ENCODE assay signal across 19 cellular contexts in genomic region chr2:235034270-235035135, GRCh38.
A peak's percentile ranks its signal among the peaks of the same experiment; 100 is the strongest.
DNase-seq lines count a peak whose midpoint lies in the region; ATAC-seq and TF ChIP-seq lines count a peak whose summit lies in the region.
"Had no signal": no experiment of that assay in that cellular context is flagged by ENCODE, and none has a peak within 500 bp of the region (broad histone marks: within the 10 kb centered on the region; RNA-seq: fewer than 3 reads in every experiment).

No MANE protein-coding gene starts in this region.

- no peak overlapping the region for H3K4ac ChIP-seq in neuronal stem cell (ENCODE audit: low read length)

- H4K8ac ChIP-seq in neuronal stem cell (ENCODE audit: low read depth, low read length) = no peak overlapping the region

- H4K91ac ChIP-seq in neuronal stem cell (ENCODE audit: low read depth, low read length, poor library complexity) = no peak overlapping the region

- no peak overlapping the region for H3K27ac ChIP-seq in neuronal stem cell (replicated peaks; ENCODE audit: low read length)
- H3K27ac ChIP-seq: BLaER1 treated with 17β-estradiol and CSF1 and Interleukin-3, amounts not matched to agents 10 nM and 100 nM; Peyer's patch had no signal

- no peak overlapping the region for H3K4me3 ChIP-seq in neuronal stem cell (ENCODE audit: low read length in 2 of 2)
- H3K4me3 ChIP-seq: BLaER1 treated with 17β-estradiol and CSF1 and Interleukin-3, amounts not matched to agents 10 nM and 100 nM; HAP-1; Peyer's patch had no signal

- no peak overlapping the region for H3K14ac ChIP-seq in neuronal stem cell (ENCODE audit: low read length)

- peak overlapping the region; percentile 9; the same call in 1 of the 2 replicates for H3K27ac Mint-ChIP-seq in WTC11
- no peak overlapping the region for H3K27ac Mint-ChIP-seq in activated T-helper 17 cell treated with anti-CD3 and anti-CD28 coated beads, Interleukin-2, amount 50 U/mL, for 72 hours
- no peak overlapping the region for H3K27ac Mint-ChIP-seq in natural killer cell
- H3K27ac Mint-ChIP-seq: IgD-negative memory B cell had no signal

- H2BK12ac ChIP-seq in neuronal stem cell (ENCODE audit: low read length) = no peak overlapping the region

- WGBS in neuronal stem cell (ENCODE audit: extremely low coverage in 2 of 2, insufficient read length in 2 of 2, insufficient replicate concordance in 1 of 2), 2 donors = no CpG with 5 or more reads among the region's 30 CpGs

- TF ChIP-seq CTCF in WTC11 (IDR thresholded peaks at IDR 0.05) (no peak), natural killer cell (IDR thresholded peaks at IDR 0.05) (no peak)

- H3K23ac ChIP-seq in neuronal stem cell (ENCODE audit: low read depth, low read length, poor library complexity) = no peak overlapping the region

- POLR2A ChIA-PET in WTC11 (lab: Charles Lee) = no interaction called here

- no peak overlapping the region for H2BK120ac ChIP-seq in neuronal stem cell (ENCODE audit: low read depth, low read length)

- no peaks in the 10 kb centered on the region for H3K9me3 Mint-ChIP-seq in WTC11
- H3K9me3 Mint-ChIP-seq in activated T-helper 17 cell treated with anti-CD3 and anti-CD28 coated beads, Interleukin-2, amount 50 U/mL, for 72 hours = no peaks in the 10 kb centered on the region
- no peaks in the 10 kb centered on the region for H3K9me3 Mint-ChIP-seq in natural killer cell
- H3K9me3 Mint-ChIP-seq: IgD-negative memory B cell had no signal

- no peak overlapping the region for H3K9ac ChIP-seq in neuronal stem cell (ENCODE audit: low read depth, low read length, poor library complexity)
- H3K9ac ChIP-seq: BLaER1 treated with 17β-estradiol and CSF1 and Interleukin-3, amounts not matched to agents 10 nM and 100 nM had no signal

- no peak overlapping the region for H2AK5ac ChIP-seq in neuronal stem cell (ENCODE audit: low read depth, low read length)

- H2BK15ac ChIP-seq in neuronal stem cell (ENCODE audit: low read length) = no peak overlapping the region

- ATAC-seq in WTC11 (no peak), GM19452 (IDR thresholded peaks at IDR 0.05; ENCODE audit: unreplicated experiment) (no peak), natural killer cell (no peak)
- no peak for ATAC-seq in activated T-helper 17 cell treated with anti-CD3 and anti-CD28 coated beads, Interleukin-2, amount 50 U/mL, for 72 hours (replicated peaks)

- peaks cover 20 to 87% of the 10 kb centered on the region in 2 donors for H3K36me3 ChIP-seq in neuronal stem cell (replicated peaks in 1 of 2; ENCODE audit: control insufficient read depth in 2 of 2, insufficient read depth in 2 of 2, low read length in 2 of 2)
- H3K36me3 ChIP-seq: BLaER1 treated with 17β-estradiol and CSF1 and Interleukin-3, amounts not matched to agents 10 nM and 100 nM; Peyer's patch had no signal

- CTCF ChIA-PET in WTC11 (lab: Charles Lee) = no interaction called here

- no peak overlapping the region for H3K4me3 Mint-ChIP-seq in WTC11
- H3K4me3 Mint-ChIP-seq in activated T-helper 17 cell treated with anti-CD3 and anti-CD28 coated beads, Interleukin-2, amount 50 U/mL, for 72 hours = no peak overlapping the region
- H3K4me3 Mint-ChIP-seq in natural killer cell = no peak overlapping the region

- H3K4me1 ChIP-seq in neuronal stem cell (ENCODE audit: control insufficient read depth in 2 of 2, insufficient read depth in 1 of 2, low read depth in 1 of 2, low read length in 2 of 2) = peaks cover 0 to 12% of the 10 kb centered on the region in 2 donors
- H3K4me1 ChIP-seq: HAP-1, Peyer's patch had no signal

- intact Hi-C loops in natural killer cell (cut with micrococcal nuclease) = no loop called here

- H3K36me3 Mint-ChIP-seq in WTC11 (peaks cover 14% of the 10 kb centered on the region; the same call in 1 of the 2 replicates), natural killer cell (no peaks in the 10 kb centered on the region)
- H3K36me3 Mint-ChIP-seq in activated T-helper 17 cell treated with anti-CD3 and anti-CD28 coated beads, Interleukin-2, amount 50 U/mL, for 72 hours (ENCODE audit: low read depth) = no peaks in the 10 kb centered on the region
- H3K36me3 Mint-ChIP-seq: IgD-negative memory B cell had no signal

- peaks cover 0 to 2% of the 10 kb centered on the region in 2 donors for H3K9me3 ChIP-seq in neuronal stem cell (replicated peaks in 1 of 2; ENCODE audit: control insufficient read depth in 2 of 2, insufficient read depth in 1 of 2, low read depth in 1 of 2, low read length in 2 of 2)
- H3K9me3 ChIP-seq: BLaER1 treated with 17β-estradiol and CSF1 and Interleukin-3, amounts not matched to agents 10 nM and 100 nM; HAP-1; Peyer's patch had no signal

- H2BK5ac ChIP-seq in neuronal stem cell (ENCODE audit: low read length) = no peak overlapping the region

- H3K18ac ChIP-seq in neuronal stem cell (ENCODE audit: low read length) = peak overlapping the region; percentile 15

- no peaks in the 10 kb centered on the region for H3K27me3 ChIP-seq in neuronal stem cell (ENCODE audit: control insufficient read depth in 3 of 3, insufficient read depth in 3 of 3, low read depth in 1 of 3, low read length in 3 of 3)
- H3K27me3 ChIP-seq: BLaER1 treated with 17β-estradiol and CSF1 and Interleukin-3, amounts not matched to agents 10 nM and 100 nM; Peyer's patch had no signal

- no peaks in the 10 kb centered on the region for H3K27me3 Mint-ChIP-seq in WTC11 (ENCODE audit: low read depth)
- H3K27me3 Mint-ChIP-seq in activated T-helper 17 cell treated with anti-CD3 and anti-CD28 coated beads, Interleukin-2, amount 50 U/mL, for 72 hours = peaks cover 4% of the 10 kb centered on the region
- H3K27me3 Mint-ChIP-seq in natural killer cell (ENCODE audit: low read depth in 2 of 2) = peaks cover 0 to 4% of the 10 kb centered on the region in 2 donors
- H3K27me3 Mint-ChIP-seq: IgD-negative memory B cell had no signal

- peaks cover 16% of the 10 kb centered on the region for H3K4me1 Mint-ChIP-seq in WTC11
- no peaks in the 10 kb centered on the region for H3K4me1 Mint-ChIP-seq in activated T-helper 17 cell treated with anti-CD3 and anti-CD28 coated beads, Interleukin-2, amount 50 U/mL, for 72 hours
- no peaks in the 10 kb centered on the region for H3K4me1 Mint-ChIP-seq in natural killer cell

- no peak overlapping the region for H3K4me2 ChIP-seq in neuronal stem cell (ENCODE audit: insufficient read depth, low read length, poor library complexity, severe bottlenecking)
- H3K4me2 ChIP-seq: BLaER1 treated with 17β-estradiol and CSF1 and Interleukin-3, amounts not matched to agents 10 nM and 100 nM had no signal

- H2AFZ ChIP-seq in neuronal stem cell (ENCODE audit: low read length) = no peak overlapping the region

- DNase-seq in NCI-H510A treated with DMSO at 0.1 percent for 48 hours (lab: John Stamatoyannopoulos, UW) = peak; percentile 54
- DNase-seq in NCI-H510A (lab: John Stamatoyannopoulos, UW) = no peak
- peak; percentile 75 for DNase-seq in COLO668 (lab: John Stamatoyannopoulos, UW; ENCODE audit: unreplicated experiment)
- no peak for DNase-seq in WTC11 (ENCODE audit: low spot score)
- no peak for DNase-seq in neuronal stem cell (ENCODE audit: low spot score)
- no peak for DNase-seq in natural killer cell
- DNase-seq: 8988T, DMS 273 treated with DMSO at 0.1 percent for 48 hours, MV-4-11, NCI-H1417 treated with DMSO at 0.1 percent for 48 hours, NCI-H2029 treated with DMSO at 0.1 percent for 48 hours, NCI-H2227 treated with DMSO at 0.1 percent for 48 hours, NCI-H69, Peyer's patch had no signal

- H3K79me1 ChIP-seq in neuronal stem cell (ENCODE audit: low read depth, low read length) = peaks cover 17% of the 10 kb centered on the region

TF ChIP-seq in WTC11, 78 proteins besides CTCF, POLR2A, EP300 and RAD21 (continues in another document):
- TF ChIP-seq ATF6 (CRISPR knock-in tag; IDR thresholded peaks at IDR 0.05) = no peak
- TF ChIP-seq FOXK1 (CRISPR knock-in tag; IDR thresholded peaks at IDR 0.05) = no peak
- TF ChIP-seq ZNF232 (CRISPR knock-in tag; IDR thresholded peaks at IDR 0.05) = no peak
- TF ChIP-seq AR (CRISPR knock-in tag; IDR thresholded peaks at IDR 0.05) = no peak
- no peak for TF ChIP-seq ZNF219 (CRISPR knock-in tag; IDR thresholded peaks at IDR 0.05; ENCODE audit: borderline replicate concordance)

Comparison
In these comparisons a context has a peak if more than half of its experiments do, and no peak if none do; other contexts are left out.
1. DNase-seq: peak in NCI-H510A treated with DMSO at 0.1 percent for 48 hours (single experiment) and COLO668 (single experiment); none in NCI-H510A (single experiment), WTC11 (single experiment), neuronal stem cell (single experiment) and natural killer cell (single experiment).